8 cellular contexts compared by ENCODE assay signal in genomic region chr5:35617060-35617434, GRCh38. TPM values are rescaled to one million over a fixed set of nuclear protein-coding genes. Genes with fewer than 3 reads are reported as not detected.
DNase-seq lines count a peak whose midpoint lies in the region; ATAC-seq, FAIRE-seq and TF ChIP-seq lines count a peak whose summit lies in the region.

No MANE protein-coding gene starts in this region.

- DNase-seq in dorsolateral prefrontal cortex (no peak), GM12891 (ENCODE audit: insufficient read length, low spot score) (no peak), hepatic stellate cell (ENCODE audit: low spot score) (no peak), UCSD-AML1 (lab: John Stamatoyannopoulos, UW; ENCODE audit: unreplicated experiment) (no peak), substantia nigra (lab: John Stamatoyannopoulos, UW) (no peak)
- DNase-seq in natural killer cell treated with Interleukin-12 subunit alpha and Interleukin-12 subunit beta and Interleukin-15 and Interleukin-18, amount 100 ng/mL, for 72 hours (ENCODE audit: low spot score), result no peak

- FAIRE-seq in GM12891 (lab: Jason Lieb, UNC), result no peak

- H3K9ac ChIP-seq in HUES6 (ENCODE audit: low read length), result no peak overlapping the region

- 0 out of 2 replicates have a peak, but pooled peaks cover 3% of the 10 kb centered on the region for H3K4me1 ChIP-seq in HUES6 (ENCODE audit: control insufficient read depth, insufficient read depth, low read length)

- H3K27me3 ChIP-seq in HUES6 (ENCODE audit: control insufficient read depth, insufficient read depth, low read length) (peaks cover 49% of the 10 kb centered on the region), dorsolateral prefrontal cortex (no peaks in the 10 kb centered on the region)

- H3K27me3 Mint-ChIP-seq in natural killer cell treated with Interleukin-12 subunit alpha and Interleukin-12 subunit beta and Interleukin-15 and Interleukin-18, amount 100 ng/mL, for 72 hours, result peaks cover 0 to 3% of the 10 kb centered on the region in 2 donors

- H3K9me3 ChIP-seq in HUES6 (ENCODE audit: control insufficient read depth, insufficient read depth, low read depth, low read length), result no peaks in the 10 kb centered on the region

- no peaks in the 10 kb centered on the region for H3K36me3 ChIP-seq in HUES6 (ENCODE audit: control insufficient read depth, insufficient read depth, low read length)

- no peak for ATAC-seq in natural killer cell treated with Interleukin-12 subunit alpha and Interleukin-12 subunit beta and Interleukin-15 and Interleukin-18, amount 100 ng/mL, for 72 hours

- H3K27ac ChIP-seq in 22Rv1 (0 out of 2 replicates have a peak overlapping the region, but pooled peaks have one; percentile 35), HUES6 (ENCODE audit: low read depth, low read length) (no peak overlapping the region), dorsolateral prefrontal cortex (peak overlapping the region in 1 of 59 donors; percentile 67), substantia nigra (ENCODE audit: low read depth, low read length, poor library complexity, severe bottlenecking) (no peak overlapping the region)

- H3K9me3 Mint-ChIP-seq in natural killer cell treated with Interleukin-12 subunit alpha and Interleukin-12 subunit beta and Interleukin-15 and Interleukin-18, amount 100 ng/mL, for 72 hours, result peaks cover 3% of the 10 kb centered on the region

- H3K4me3 Mint-ChIP-seq in natural killer cell treated with Interleukin-12 subunit alpha and Interleukin-12 subunit beta and Interleukin-15 and Interleukin-18, amount 100 ng/mL, for 72 hours, result peak overlapping the region; percentile 90

- H3K27ac Mint-ChIP-seq in natural killer cell treated with Interleukin-12 subunit alpha and Interleukin-12 subunit beta and Interleukin-15 and Interleukin-18, amount 100 ng/mL, for 72 hours, result peak overlapping the region; percentile 86 to 92

- peaks cover 21% of the 10 kb centered on the region for H3K36me3 Mint-ChIP-seq in natural killer cell treated with Interleukin-12 subunit alpha and Interleukin-12 subunit beta and Interleukin-15 and Interleukin-18, amount 100 ng/mL, for 72 hours

- intact Hi-C loops in dorsolateral prefrontal cortex (cut with DNase I), result loop anchor here (1.0 to 2.0 kb wide), 2 partner anchors 309 to 310 kb away; no protein-coding TSS in a partner anchor

- H3K4me1 Mint-ChIP-seq in natural killer cell treated with Interleukin-12 subunit alpha and Interleukin-12 subunit beta and Interleukin-15 and Interleukin-18, amount 100 ng/mL, for 72 hours (ENCODE audit: low read depth in 2 of 2), result peaks cover 24 to 27% of the 10 kb centered on the region in 2 donors

- peak overlapping the region; percentile 87; the same call in 1 of the 2 replicates for H3K4me3 ChIP-seq in HUES6 (ENCODE audit: low read depth, low read length)
- peak overlapping the region; percentile 48 to 97 (median 78) for H3K4me3 ChIP-seq in dorsolateral prefrontal cortex

- no peak for TF ChIP-seq POLR2A in GM12891 (IDR thresholded peaks at IDR 0.05; ENCODE audit: low read depth, low read length)

- TF ChIP-seq CTCF in 22Rv1 (IDR thresholded peaks at IDR 0.05) (no peak), dorsolateral prefrontal cortex (IDR thresholded peaks at IDR 0.05 in 54 of 56, conservative IDR thresholded peaks at IDR 0.05 in 2 of 56; ENCODE audit: low read depth in 1 of 56, partially characterized antibody in 56 of 56) (no peak)

TF ChIP-seq in GM12891, 5 proteins besides CTCF, POLR2A, EP300 and RAD21:
- no peak for TF ChIP-seq POU2F2 (IDR thresholded peaks at IDR 0.05; ENCODE audit: low read depth, low read length)
- no peak for TF ChIP-seq SPI1 (IDR thresholded peaks at IDR 0.05; ENCODE audit: low read depth, low read length)
- TF ChIP-seq PAX5 (IDR thresholded peaks at IDR 0.05; ENCODE audit: insufficient read depth, low read length, severe bottlenecking), result no peak

RNA-seq across cellular contexts. Expression of gene SPEF2, which starts 0.6 kb away (rescaled TPM):
- total RNA-seq in dorsolateral prefrontal cortex, result 10 to 100 TPM; 12.4 to 35.5 (median 23.3) TPM
- 1 to 10 TPM; 8.9 to 9.5 TPM for total RNA-seq in natural killer cell treated with Interleukin-12 subunit alpha and Interleukin-12 subunit beta and Interleukin-15 and Interleukin-18, amount 100 ng/mL, for 72 hours
- polyA plus RNA-seq in GM12891 (2012; ENCODE audit: low read depth, missing spikeins), result 0.12 TPM
